1 cellular context compared by ENCODE assay signal in genomic region chr9:133133680-133134418, GRCh38.
TF ChIP-seq lines count a peak whose summit lies in the region.

No MANE protein-coding gene starts in this region.

TF ChIP-seq in K562, 482 proteins besides CTCF, POLR2A, EP300 and RAD21 (continued from another document):
- no peak for TF ChIP-seq PBX2 (CRISPR knock-in tag; IDR thresholded peaks at IDR 0.05; ENCODE audit: low read depth)
- TF ChIP-seq PBX2 (tag; conservative IDR thresholded peaks at IDR 0.05; ENCODE audit: low read depth): no peak
- peak; percentile 76; the same call in 1 of the 2 replicates for TF ChIP-seq ZBTB7A (IDR thresholded peaks at IDR 0.05; ENCODE audit: borderline replicate concordance, control insufficient read depth, low read depth, low read length)
- peak; percentile 81 for TF ChIP-seq MXI1 (IDR thresholded peaks at IDR 0.05; ENCODE audit: low read depth, low read length)
- TF ChIP-seq TAF15 (IDR thresholded peaks at IDR 0.05; ENCODE audit: low read depth, low read length): no peak
- TF ChIP-seq TCF7 (IDR thresholded peaks at IDR 0.05; ENCODE audit: borderline replicate concordance): no peak
- TF ChIP-seq GABPA (tag; conservative IDR thresholded peaks at IDR 0.05; ENCODE audit: low read depth): peak; percentile 84
- peak; percentile 60 for TF ChIP-seq ZBTB40 (IDR thresholded peaks at IDR 0.05)
- TF ChIP-seq ZBTB40 (CRISPR knock-in tag; IDR thresholded peaks at IDR 0.05): no peak
- no peak for TF ChIP-seq BRF1 (IDR thresholded peaks at IDR 0.05; ENCODE audit: borderline replicate concordance, extremely low read depth, insufficient read length)
- TF ChIP-seq MAX (CRISPR knock-in tag; IDR thresholded peaks at IDR 0.05): peak; percentile 60
- no peak for TF ChIP-seq DNMT1 (IDR thresholded peaks at IDR 0.05)
- TF ChIP-seq MEIS2 (IDR thresholded peaks at IDR 0.05; ENCODE audit: partially characterized antibody): no peak
- no peak; a peak in 1 of 4 replicates for TF ChIP-seq ZMIZ1 (IDR thresholded peaks at IDR 0.05; ENCODE audit: low read depth in 2 of 2, low read length in 2 of 2)
- no peak for TF ChIP-seq ZNF212 (CRISPR knock-in tag; IDR thresholded peaks at IDR 0.05)
- TF ChIP-seq ZNF311 (CRISPR knock-in tag; IDR thresholded peaks at IDR 0.05): no peak
- TF ChIP-seq U2AF1 (optimal IDR thresholded peaks at IDR 0.05; ENCODE audit: low read depth, low read length): no peak
- no peak for TF ChIP-seq KHSRP (IDR thresholded peaks at IDR 0.05)
- no peak for TF ChIP-seq MTA2 (IDR thresholded peaks at IDR 0.05; ENCODE audit: low read depth)
- TF ChIP-seq SRSF7 (optimal IDR thresholded peaks at IDR 0.05; ENCODE audit: low read depth, low read length): no peak
- TF ChIP-seq CAMTA2 (CRISPR knock-in tag; conservative IDR thresholded peaks at IDR 0.05): no peak
- TF ChIP-seq AFF4 (CRISPR knock-in tag; IDR thresholded peaks at IDR 0.05): peak; percentile 60; the same call in 1 of the 2 replicates
- TF ChIP-seq MYNN (IDR thresholded peaks at IDR 0.05): no peak
- no peak for TF ChIP-seq MYNN (CRISPR knock-in tag; IDR thresholded peaks at IDR 0.05)
- TF ChIP-seq ZNF766 (CRISPR knock-in tag; conservative IDR thresholded peaks at IDR 0.05): no peak
- no peak for TF ChIP-seq FOXO4 (CRISPR knock-in tag; IDR thresholded peaks at IDR 0.05)
- TF ChIP-seq SMARCE1 (IDR thresholded peaks at IDR 0.05): peak; percentile 95
- no peak for TF ChIP-seq ZNF282 (CRISPR knock-in tag; IDR thresholded peaks at IDR 0.05)
- no peak for TF ChIP-seq NFIX (CRISPR knock-in tag; IDR thresholded peaks at IDR 0.05; ENCODE audit: low read depth)
